In genomic region chr6:31548423-31548873, GRCh38 we compare ENCODE assay signal across 9 cellular contexts. TPM values are rescaled to one million over a fixed set of nuclear protein-coding genes. Genes with fewer than 3 reads are reported as not detected.
DNase-seq lines count a peak whose midpoint lies in the region; ATAC-seq and TF ChIP-seq lines count a peak whose summit lies in the region.
"Had no signal": no experiment of that assay in that cellular context is flagged by ENCODE, and none has a peak within 500 bp of the region (broad histone marks: within the 10 kb centered on the region; RNA-seq: fewer than 3 reads in every experiment).

No MANE protein-coding gene starts in this region.

- TF ChIP-seq CTCF in liver (IDR thresholded peaks at IDR 0.05; ENCODE audit: low read depth, low read length, missing input control) (no peak), testis (IDR thresholded peaks at IDR 0.05) (no peak)

- no peak for TF ChIP-seq RAD21 in liver (IDR thresholded peaks at IDR 0.05)

- ATAC-seq in activated T-cell treated with anti-CD3 and anti-CD28 coated beads, Interleukin-2, amount 50 U/mL, for 4 hours, result no peak

- H3K4me3 ChIP-seq in adipocyte (ENCODE audit: low read length) (peak overlapping the region; percentile 84), liver (ENCODE audit: low read depth in 1 of 3, low read length in 3 of 3) (peak overlapping the region; percentile 15 to 78 (median 56)), testis (peak overlapping the region in 1 of 2 donors; percentile 56)

- intact Hi-C loops in testis (cut with DNase I; ENCODE audit: low total_unique reads), result loop anchor here (10.0 kb wide), 1 partner anchor 46 kb away; the partner anchor contains the start of gene NCR3

- peaks cover 28% of the 10 kb centered on the region for H3K36me3 ChIP-seq in adipocyte (ENCODE audit: control insufficient read depth, insufficient read depth, low read length, severe bottlenecking)
- H3K36me3 ChIP-seq in liver (ENCODE audit: control insufficient read depth in 4 of 4, insufficient read depth in 3 of 4, low read depth in 1 of 4, low read length in 3 of 4), result peaks cover 0 to 13% (median 10%) of the 10 kb centered on the region in 4 donors
- H3K36me3 ChIP-seq in testis (ENCODE audit: low read depth, missing control alignments), result no peaks in the 10 kb centered on the region

- H3K4me1 ChIP-seq in adipocyte (ENCODE audit: control insufficient read depth, insufficient read depth, low read length) (peaks cover 13% of the 10 kb centered on the region), liver (ENCODE audit: control insufficient read depth in 4 of 4, insufficient read depth in 4 of 4, low read length in 3 of 4) (peaks cover 5 to 20% (median 14%) of the 10 kb centered on the region in 4 donors), testis (peaks cover 16% of the 10 kb centered on the region)

- no peaks in the 10 kb centered on the region for H3K9me3 ChIP-seq in adipocyte (ENCODE audit: control insufficient read depth, low read length)
- no peaks in the 10 kb centered on the region for H3K9me3 ChIP-seq in liver (ENCODE audit: control insufficient read depth in 4 of 4, low read length in 3 of 4)
- H3K9me3 ChIP-seq in testis, result no peaks in the 10 kb centered on the region

- TF ChIP-seq POLR2A in testis (IDR thresholded peaks at IDR 0.05), result no peak

- peak overlapping the region; percentile 91 for H3K4me3 Mint-ChIP-seq in activated T-cell treated with anti-CD3 and anti-CD28 coated beads, Interleukin-2, amount 50 U/mL, for 4 hours

- H3K36me3 Mint-ChIP-seq in activated T-cell treated with anti-CD3 and anti-CD28 coated beads, Interleukin-2, amount 50 U/mL, for 4 hours (ENCODE audit: insufficient read depth), result peaks cover 2% of the 10 kb centered on the region

- H3K9ac ChIP-seq in adipocyte (ENCODE audit: low read length), result peak overlapping the region; percentile 91
- peak overlapping the region in 1 of 2 donors; percentile 36 for H3K9ac ChIP-seq in liver (ENCODE audit: low read depth in 1 of 2, low read length in 2 of 2)

- no peaks in the 10 kb centered on the region for H3K27me3 ChIP-seq in adipocyte (replicated peaks; ENCODE audit: control insufficient read depth, insufficient read depth, low read length)
- no peaks in the 10 kb centered on the region for H3K27me3 ChIP-seq in liver (ENCODE audit: control insufficient read depth in 4 of 4, insufficient read depth in 4 of 4, low read length in 3 of 4)
- H3K27me3 ChIP-seq in testis, result no peaks in the 10 kb centered on the region

- no peaks in the 10 kb centered on the region for H3K9me3 Mint-ChIP-seq in activated T-cell treated with anti-CD3 and anti-CD28 coated beads, Interleukin-2, amount 50 U/mL, for 4 hours

- peaks cover 33% of the 10 kb centered on the region for H3K4me1 Mint-ChIP-seq in activated T-cell treated with anti-CD3 and anti-CD28 coated beads, Interleukin-2, amount 50 U/mL, for 4 hours (ENCODE audit: low read depth)

- DNase-seq in activated T-cell treated with anti-CD3 and anti-CD28 coated beads, Interleukin-2, amount 50 U/mL, for 4 hours, result no peak
- DNase-seq in activated T-cell treated with anti-CD3 and anti-CD28 coated beads, Interleukin-2, amount 50 U/mL, for 1 hour, result no peak
- DNase-seq in adipocyte (ENCODE audit: low read depth) (no peak), testis (no peak), iPS-NIHi11 (ENCODE audit: low spot score) (no peak), NCI-H187 (lab: John Stamatoyannopoulos, UW) (no peak)
- no peak for DNase-seq in activated CD4-positive, CD25-positive, alpha-beta regulatory T cell (lab: John Stamatoyannopoulos, UW)

- WGBS in liver, result 96% methylated on average over 3 of the region's 3 CpGs
- WGBS in testis, 2 donors, result 65 to 75% methylated on average over 3 of the region's 3 CpGs

- no peaks in the 10 kb centered on the region for H3K27me3 Mint-ChIP-seq in activated T-cell treated with anti-CD3 and anti-CD28 coated beads, Interleukin-2, amount 50 U/mL, for 4 hours (ENCODE audit: low read depth)

- peak overlapping the region; percentile 34 to 84 for H3K27ac ChIP-seq in liver (ENCODE audit: low read depth in 1 of 2, low read length in 2 of 2)
- H3K27ac ChIP-seq in testis, result peak overlapping the region; percentile 78 to 80

TF ChIP-seq in liver, 16 proteins besides CTCF, POLR2A, EP300 and RAD21:
- no peak for TF ChIP-seq RXRA (IDR thresholded peaks at IDR 0.05)
- TF ChIP-seq HNF4A (conservative IDR thresholded peaks at IDR 0.05), result no peak
- no peak for TF ChIP-seq TAF1 (conservative IDR thresholded peaks at IDR 0.05)
- no peak for TF ChIP-seq REST (IDR thresholded peaks at IDR 0.05)
- TF ChIP-seq SP1 (IDR thresholded peaks at IDR 0.05), result no peak
- TF ChIP-seq FOXA1 (IDR thresholded peaks at IDR 0.05), result no peak
- no peak for TF ChIP-seq HNF4G (IDR thresholded peaks at IDR 0.05)
- no peak for TF ChIP-seq YY1 (IDR thresholded peaks at IDR 0.05)
- no peak for TF ChIP-seq JUND (IDR thresholded peaks at IDR 0.05)
- no peak for TF ChIP-seq MAX (IDR thresholded peaks at IDR 0.05)

RNA-seq across cellular contexts. Expression of gene NFKBIL1, which starts 1.0 kb away (rescaled TPM):
- 10 to 100 TPM in 2 of 3 donors, 1 to 10 TPM in 1; 9.3 to 12.8 (median 12.7) TPM for total RNA-seq in activated T-cell treated with anti-CD3 and anti-CD28 coated beads, Interleukin-2, amount 50 U/mL, for 4 hours
- total RNA-seq in liver (1 to 10 TPM; 6.7 to 8.0 TPM), testis (10 to 100 TPM; 51.2 to 55.3 TPM)
- polyA plus RNA-seq in liver (1 to 10 TPM; 3.3 to 9.6 TPM), testis (ENCODE audit: insufficient read depth, low read depth, low replicate concordance) (25.9 TPM)

RNA-seq across cellular contexts. Expression of gene ATP6V1G2, which starts 2.0 kb away (rescaled TPM):
- under 1 TPM; 0.38 to 0.84 (median 0.58) TPM for total RNA-seq in activated T-cell treated with anti-CD3 and anti-CD28 coated beads, Interleukin-2, amount 50 U/mL, for 4 hours
- total RNA-seq in liver, result under 1 TPM; 0.14 to 0.17 TPM
- under 1 TPM; 0.35 to 0.36 TPM for polyA plus RNA-seq in liver
- total RNA-seq in testis, result 1 to 10 TPM; 3.3 to 6.9 TPM
- 4.7 TPM for polyA plus RNA-seq in testis (ENCODE audit: insufficient read depth, low read depth, low replicate concordance)

RNA-seq across cellular contexts. Expression of gene DDX39B, which starts 6.6 kb away (rescaled TPM):
- total RNA-seq in activated T-cell treated with anti-CD3 and anti-CD28 coated beads, Interleukin-2, amount 50 U/mL, for 4 hours, result 100 to 1,000 TPM; 644 to 667 (median 666) TPM
- total RNA-seq in liver, result 100 to 1,000 TPM; 151 to 254 TPM
- 100 to 1,000 TPM in 1 of 2 donors, 10 to 100 TPM in 1; 75.0 to 120 TPM for polyA plus RNA-seq in liver
- 100 to 1,000 TPM; 312 to 360 TPM for total RNA-seq in testis
- polyA plus RNA-seq in testis (ENCODE audit: insufficient read depth, low read depth, low replicate concordance), result 250 TPM

RNA-seq across cellular contexts. Expression of gene MCCD1, which starts 19.7 kb away (rescaled TPM):
- total RNA-seq in activated T-cell treated with anti-CD3 and anti-CD28 coated beads, Interleukin-2, amount 50 U/mL, for 4 hours, result not detected
- total RNA-seq in liver (under 1 TPM in 1 of 2 donors, not detected in 1; 0.56 TPM), testis (not detected)
- polyA plus RNA-seq in liver (not detected), testis (ENCODE audit: insufficient read depth, low read depth, low replicate concordance) (not detected)
- polyA plus RNA-seq: thymus had no signal

RNA-seq across cellular contexts. Expression of gene LTA, which starts 23.6 kb away (rescaled TPM):
- total RNA-seq in activated T-cell treated with anti-CD3 and anti-CD28 coated beads, Interleukin-2, amount 50 U/mL, for 4 hours, result 1,000 to 10,000 TPM; 1,238 to 1,641 (median 1,296) TPM
- total RNA-seq in liver (not detected), testis (1 to 10 TPM; 1.3 to 2.6 TPM)
- polyA plus RNA-seq in liver (under 1 TPM in 1 of 2 donors, not detected in 1; 0.05 TPM), testis (ENCODE audit: insufficient read depth, low read depth, low replicate concordance) (2.0 TPM)
